8 cellular contexts compared by ENCODE assay signal in genomic region chr12:76020281-76020680, GRCh38. TPM values are rescaled to one million over a fixed set of nuclear protein-coding genes. Genes with fewer than 3 reads are reported as not detected.
DNase-seq lines count a peak whose midpoint lies in the region; ATAC-seq, FAIRE-seq and TF ChIP-seq lines count a peak whose summit lies in the region.

No MANE protein-coding gene starts in this region.

- no peaks in the 10 kb centered on the region for H3K9me1 ChIP-seq in keratinocyte (ENCODE audit: control insufficient read depth, extremely low read depth, insufficient read depth, low read length)

- H3K4me3 ChIP-seq in Panc1 (ENCODE audit: low read depth in 2 of 2, low read length in 2 of 2), result no peak overlapping the region
- no peak overlapping the region for H3K4me3 ChIP-seq in keratinocyte (ENCODE audit: control insufficient read depth in 2 of 3, extremely low read depth in 1 of 3, insufficient read depth in 2 of 3, low read depth in 1 of 3, low read length in 3 of 3)

- peak; percentile 39 to 56 (median 52) for DNase-seq in CD4-positive, alpha-beta T cell
- DNase-seq in Panc1 (ENCODE audit: low read depth, low spot score), result no peak
- peak; percentile 38 to 58 for DNase-seq in activated T-helper 1 cell treated with anti-CD3 and anti-CD28 coated beads, Interleukin-2, amount 50 U/mL, for 16 hours (ENCODE audit: low read depth in 1 of 2, low spot score in 1 of 2)
- DNase-seq in keratinocyte (ENCODE audit: low read depth, low spot score), result peak; percentile 95
- DNase-seq in stimulated activated CD8-positive, alpha-beta memory T cell treated with anti-CD3 and anti-CD28 coated beads, Interleukin-15, amount 100 ng/mL, for 24 hours (ENCODE audit: low read depth), result peak; percentile 24
- no peak for DNase-seq in putamen (ENCODE audit: low spot score)
- DNase-seq in NCI-H82 treated with DMSO at 0.1 percent for 48 hours (lab: John Stamatoyannopoulos, UW; ENCODE audit: unreplicated experiment), result no peak

- H3K27me3 Mint-ChIP-seq in CD4-positive, alpha-beta T cell, result no peaks in the 10 kb centered on the region

- POLR2A ChIA-PET in CD4-positive, alpha-beta T cell (lab: Charles Lee), result interaction anchor here (0.9 to 3.5 kb wide), 9 partner anchors 10 to 629 kb away, joined by 3 to 72 read pairs (median 3); partner anchors contain the start of genes BBS10, GLIPR1L2, KRR1 and PHLDA1
- POLR2A ChIA-PET in Panc1 (lab: Charles Lee), result interaction anchor here (0.6 to 1.2 kb wide), 3 partner anchors 39 to 536 kb away, joined by 3 read pairs; no protein-coding TSS in a partner anchor

- no peak for FAIRE-seq in keratinocyte (lab: Jason Lieb, UNC)

- no peaks in the 10 kb centered on the region for H4K20me1 ChIP-seq in keratinocyte (ENCODE audit: control insufficient read depth, extremely low read depth, insufficient read depth, low read length)

- H3K4me3 Mint-ChIP-seq in CD4-positive, alpha-beta T cell, result peak overlapping the region; percentile 26

- H3K36me3 ChIP-seq in Panc1 (ENCODE audit: control insufficient read depth, insufficient read depth, low read length) (no peaks in the 10 kb centered on the region), keratinocyte (ENCODE audit: control insufficient read depth in 2 of 2, extremely low read depth in 1 of 2, insufficient read depth in 2 of 2, low read length in 2 of 2) (no peaks in the 10 kb centered on the region)

- H3K9me3 Mint-ChIP-seq in CD4-positive, alpha-beta T cell, result no peaks in the 10 kb centered on the region

- H3K9me3 ChIP-seq in CD4-positive, alpha-beta T cell (ENCODE audit: control insufficient read depth, low read length), result no peaks in the 10 kb centered on the region
- no peaks in the 10 kb centered on the region; the same call in 1 of the 2 replicates for H3K9me3 ChIP-seq in Panc1 (ENCODE audit: control insufficient read depth, insufficient read depth, low read depth, low read length)
- H3K9me3 ChIP-seq in keratinocyte (ENCODE audit: control insufficient read depth, low read depth, low read length), result no peaks in the 10 kb centered on the region

- H3K4me1 Mint-ChIP-seq in CD4-positive, alpha-beta T cell (ENCODE audit: low read depth), result peaks cover 26% of the 10 kb centered on the region

- H2AFZ ChIP-seq in keratinocyte (ENCODE audit: control insufficient read depth, low read length), result no peak overlapping the region

- peak overlapping the region; percentile 67 for H3K9ac ChIP-seq in keratinocyte (ENCODE audit: control insufficient read depth, extremely low read depth, insufficient read depth, low read length)

- peak overlapping the region; percentile 58 for H3K4me2 ChIP-seq in keratinocyte (ENCODE audit: control insufficient read depth, extremely low read depth, insufficient read depth, low read depth, low read length)

- peak overlapping the region; percentile 58 for H3K27ac ChIP-seq in CD4-positive, alpha-beta T cell (ENCODE audit: low read depth, low read length)
- H3K27ac ChIP-seq in Panc1 (ENCODE audit: low read length), result peak overlapping the region; percentile 100
- peak overlapping the region; percentile 92 for H3K27ac ChIP-seq in keratinocyte (ENCODE audit: control insufficient read depth, insufficient read depth, low read length)

- peak; percentile 53 for ATAC-seq in CD4-positive, alpha-beta T cell (ENCODE audit: poor library complexity)
- ATAC-seq in HG02642 (IDR thresholded peaks at IDR 0.05; ENCODE audit: poor library complexity, unreplicated experiment) (peak; percentile 73), Panc1 (peak; percentile 71)

- BruUV-seq in Panc1 (replicated peaks; lab: Mats Ljungman, UMichigan), result no TSS peak

- dilution Hi-C loops in keratinocyte (cut with MboI; ENCODE audit: extremely low pct_ligation_motif_present, low sequenced_read_pairs), result no loop called here

- H3K4me1 ChIP-seq in Panc1 (ENCODE audit: control insufficient read depth, insufficient read depth, low read length) (peaks cover 68% of the 10 kb centered on the region), keratinocyte (ENCODE audit: control insufficient read depth, extremely low read depth, insufficient read depth, low read length) (peaks cover 52% of the 10 kb centered on the region)

- intact Hi-C loops in CD4-positive, alpha-beta T cell (cut with DNase I, micrococcal nuclease), result loop anchor here (2.0 to 5.0 kb wide), 3 partner anchors 41 to 538 kb away; partner anchors contain the start of gene GLIPR1 (in 1 of the 2)
- intact Hi-C loops in Panc1 (cut with micrococcal nuclease; ENCODE audit: unreplicated experiment), result loop anchor here (5.0 to 10.0 kb wide), 3 partner anchors 38 to 298 kb away; no protein-coding TSS in a partner anchor

- no peaks in the 10 kb centered on the region for H3K27me3 ChIP-seq in CD4-positive, alpha-beta T cell (ENCODE audit: control insufficient read depth, insufficient read depth, low read length)
- H3K27me3 ChIP-seq in Panc1 (ENCODE audit: control insufficient read depth, insufficient read depth, low read length), result no peaks in the 10 kb centered on the region
- H3K27me3 ChIP-seq in keratinocyte (ENCODE audit: control insufficient read depth, extremely low read depth, insufficient read depth, low read length), result no peaks in the 10 kb centered on the region

- TF ChIP-seq CTCF in CD4-positive, alpha-beta T cell (IDR thresholded peaks at IDR 0.05), result no peak
- TF ChIP-seq CTCF in Panc1 (IDR thresholded peaks at IDR 0.05) (no peak), keratinocyte (optimal IDR thresholded peaks at IDR 0.05 in 1 of 3, IDR thresholded peaks at IDR 0.05 in 1 of 3, conservative IDR thresholded peaks at IDR 0.05 in 1 of 3; ENCODE audit: extremely low read depth in 1 of 3, insufficient read depth in 2 of 3, low read length in 3 of 3) (no peak)

- CTCF ChIA-PET in CD4-positive, alpha-beta T cell (lab: Charles Lee), result interaction anchor here (0.9 to 3.3 kb wide), 11 partner anchors 9 to 204 kb away, joined by 3 to 28 read pairs (median 4); partner anchors contain the start of gene PHLDA1
- CTCF ChIA-PET in Panc1 (lab: Charles Lee), result interaction anchor here (0.7 kb wide), 1 partner anchor 172 kb away, joined by 3 read pairs; no protein-coding TSS in a partner anchor

- H3K79me2 ChIP-seq in keratinocyte (ENCODE audit: control insufficient read depth, insufficient read depth, low read length), result no peaks in the 10 kb centered on the region

- peak overlapping the region; percentile 89 for H3K27ac Mint-ChIP-seq in CD4-positive, alpha-beta T cell

- in situ Hi-C loops in Panc1 (cut with HindIII; ENCODE audit: low pct_unique_long_range_greater_than_20kb, low sequenced_read_pairs), result no loop called here

- no peaks in the 10 kb centered on the region for H3K36me3 Mint-ChIP-seq in CD4-positive, alpha-beta T cell (ENCODE audit: low read depth)

RNA-seq across cellular contexts. Expression of gene PHLDA1, which starts 11.3 kb away (rescaled TPM):
- total RNA-seq in CD4-positive, alpha-beta T cell, result 1 to 10 TPM; 6.5 TPM
- 159 TPM for total RNA-seq in Panc1 (2021; ENCODE audit: unreplicated experiment)
- polyA plus RNA-seq in Panc1 (2012; ENCODE audit: insufficient read length), result 124 TPM
- 107 to 144 TPM (median 118 TPM) in 3 replicates for polyA plus RNA-seq in keratinocyte
- polyA plus RNA-seq in keratinocyte (2011; ENCODE audit: low read depth), result 49.0 TPM
- polyA plus RNA-seq in keratinocyte (2011; cell fraction: cytosol; rRNA removed), result 87.1 and 90.4 TPM in 2 replicates
- polyA plus RNA-seq in keratinocyte (2011; cell fraction: nucleus; rRNA removed), result 128 and 137 TPM in 2 replicates
- 113 and 158 TPM in 2 replicates for polyA plus RNA-seq in keratinocyte (2012; ENCODE audit: low replicate concordance)
- 52.6 to 84.2 TPM (median 78.2 TPM) in 3 replicates for polyA minus RNA-seq in keratinocyte
- polyA minus RNA-seq in keratinocyte (2011; cell fraction: cytosol; rRNA and poly(A)+ RNA removed), result 201 TPM
- polyA minus RNA-seq in keratinocyte (2011; cell fraction: nucleus; rRNA and poly(A)+ RNA removed), result 108 and 134 TPM in 2 replicates

Comparison
In these comparisons a context has a peak if more than half of its experiments do, and no peak if none do; other contexts are left out.
1. DNase-seq: peak in CD4-positive, alpha-beta T cell (10 of 10), activated T-helper 1 cell treated with anti-CD3 and anti-CD28 coated beads, Interleukin-2, amount 50 U/mL, for 16 hours (2 of 2), keratinocyte (single experiment) and stimulated activated CD8-positive, alpha-beta memory T cell treated with anti-CD3 and anti-CD28 coated beads, Interleukin-15, amount 100 ng/mL, for 24 hours (single experiment); none in Panc1 (single experiment), putamen (single experiment) and NCI-H82 treated with DMSO at 0.1 percent for 48 hours (single experiment).
2. RNA of gene PHLDA1, which starts 11.3 kb away (total RNA-seq): 159 TPM in Panc1 (single experiment); 6.5 TPM in CD4-positive, alpha-beta T cell; every median in the first group is over 10 times any median in the second.
3. Peak in every context shown above with its lines, with median percentiles within 50 percentile points of each other: ATAC-seq and H3K27ac ChIP-seq.